In the genomic region with DNA sequence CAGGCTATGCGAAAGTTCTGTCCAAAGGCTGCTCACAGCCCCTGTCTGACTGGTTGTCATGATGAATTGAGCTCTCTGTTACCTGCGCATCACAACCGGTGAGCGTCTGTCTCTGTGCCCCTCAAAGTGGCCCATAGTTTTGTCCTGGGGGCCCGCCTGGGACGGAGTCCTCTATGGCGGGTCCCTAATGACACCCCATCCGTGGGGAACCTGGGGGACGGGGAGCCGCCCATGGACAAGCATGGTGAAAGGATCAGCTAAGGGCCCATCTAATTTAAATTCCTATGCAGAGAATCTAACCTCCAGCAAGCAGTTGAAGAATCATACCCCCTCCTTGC, we compare ENCODE assay signal across 8 cellular contexts.
A peak's percentile ranks its signal among the peaks of the same experiment; 100 is the strongest.
DNase-seq lines count a peak whose midpoint lies in the region; ATAC-seq and TF ChIP-seq lines count a peak whose summit lies in the region.

No MANE protein-coding gene starts in this region.

- H3K4me2 ChIP-seq in Loucy (ENCODE audit: low read depth, low read length, poor library complexity, severe bottlenecking), result peak overlapping the region; percentile 97

- peak; percentile 20 for ATAC-seq in GM19395 (IDR thresholded peaks at IDR 0.05; ENCODE audit: unreplicated experiment)

- no peaks in the 10 kb centered on the region for H4K20me1 ChIP-seq in Loucy (ENCODE audit: insufficient read depth, low read length, poor library complexity, severe bottlenecking)

- H2AFZ ChIP-seq in Loucy (ENCODE audit: low read length), result peak overlapping the region; percentile 94

- H3K9ac ChIP-seq in Loucy (ENCODE audit: low read depth, low read length, poor library complexity, severe bottlenecking) (peak overlapping the region; percentile 84), endocrine pancreas (ENCODE audit: control insufficient read depth, insufficient read depth, low read length) (peak overlapping the region; percentile 98)

- DNase-seq in LoVo (ENCODE audit: low spot score), result no peak
- DNase-seq in AG08395 (ENCODE audit: low spot score), result no peak
- no peak for DNase-seq in stimulated activated naive CD4-positive, alpha-beta T cell (lab: John Stamatoyannopoulos, UW)

- H3F3A ChIP-seq in Loucy (ENCODE audit: low read depth), result no peaks in the 10 kb centered on the region

- no peak for TF ChIP-seq CTCF in 22Rv1 (IDR thresholded peaks at IDR 0.05)
- TF ChIP-seq CTCF in Loucy (conservative IDR thresholded peaks at IDR 0.05; ENCODE audit: low read length), result no peak
- no peak for TF ChIP-seq CTCF in neutrophil (IDR thresholded peaks at IDR 0.05)

- H3K4me1 ChIP-seq in Loucy (ENCODE audit: insufficient read depth, low read length, poor library complexity, severe bottlenecking) (peaks cover 32% of the 10 kb centered on the region), endocrine pancreas (ENCODE audit: control insufficient read depth, insufficient read depth, low read length) (no peaks in the 10 kb centered on the region), neutrophil (ENCODE audit: control insufficient read depth in 1 of 2, insufficient read depth in 1 of 2, low read depth in 1 of 2, low read length in 1 of 2) (peaks cover 21 to 27% of the 10 kb centered on the region in 2 experiments)

- H3K9me3 ChIP-seq in Loucy (ENCODE audit: insufficient read depth, low read depth, low read length), result no peaks in the 10 kb centered on the region
- no peaks in the 10 kb centered on the region for H3K9me3 ChIP-seq in endocrine pancreas (ENCODE audit: control insufficient read depth, low read length)
- H3K9me3 ChIP-seq in neutrophil, result no peaks in the 10 kb centered on the region

- H3K27me3 ChIP-seq in Loucy (ENCODE audit: insufficient read depth, low read length, poor library complexity, severe bottlenecking) (no peaks in the 10 kb centered on the region), endocrine pancreas (ENCODE audit: control insufficient read depth, insufficient read depth, low read length) (no peaks in the 10 kb centered on the region), neutrophil (no peaks in the 10 kb centered on the region)

- H3K79me2 ChIP-seq in Loucy (ENCODE audit: insufficient read depth, low read length), result peaks cover 24% of the 10 kb centered on the region

- H3K27ac ChIP-seq in 22Rv1, result peak overlapping the region; percentile 74
- peak overlapping the region; percentile 86 for H3K27ac ChIP-seq in neutrophil

- H3K36me3 ChIP-seq in Loucy (ENCODE audit: insufficient read depth, low read length) (no peaks in the 10 kb centered on the region), endocrine pancreas (ENCODE audit: control insufficient read depth, insufficient read depth, low read length) (no peaks in the 10 kb centered on the region), neutrophil (peaks cover 16% of the 10 kb centered on the region)

- H3K4me3 ChIP-seq in Loucy (ENCODE audit: low read length, poor library complexity, severe bottlenecking) (peak overlapping the region; percentile 85), endocrine pancreas (ENCODE audit: control insufficient read depth, insufficient read depth, low read length) (peak overlapping the region; percentile 87), neutrophil (ENCODE audit: low read depth in 1 of 2, low read length in 1 of 2) (peak overlapping the region; percentile 67 to 78)

- no peaks in the 10 kb centered on the region for H3K9me2 ChIP-seq in Loucy (replicated peaks; ENCODE audit: low read depth, low read length)
